11 cellular contexts compared by ENCODE assay signal in genomic region chr7:43679210-43680068, GRCh38. TPM values are rescaled to one million over a fixed set of nuclear protein-coding genes. Genes with fewer than 3 reads are reported as not detected.
DNase-seq lines count a peak whose midpoint lies in the region; ATAC-seq and TF ChIP-seq lines count a peak whose summit lies in the region.
"Had no signal": no experiment of that assay in that cellular context is flagged by ENCODE, and none has a peak within 500 bp of the region (broad histone marks: within the 10 kb centered on the region; RNA-seq: fewer than 3 reads in every experiment).

No MANE protein-coding gene starts in this region.

- peak overlapping the region; percentile 20 for H3K4me3 ChIP-seq in GM06990 (replicated peaks; ENCODE audit: low read depth, low read length)

- no peak overlapping the region for H3K4me3 Mint-ChIP-seq in activated CD8-positive, alpha-beta T cell treated with anti-CD3 and anti-CD28 coated beads, Interleukin-2, amount 10 ng/mL, durations not matched to agents 7 days and 5 days
- H3K4me3 Mint-ChIP-seq in naive thymus-derived CD8-positive, alpha-beta T cell = peak overlapping the region; percentile 1 to 64 (median 48)

- DNase-seq in GM06990 (ENCODE audit: extremely low read depth, insufficient read length) (peak; percentile 45), NCI-H146 (lab: John Stamatoyannopoulos, UW) (no peak), HUDEP-2 (lab: John Stamatoyannopoulos, UW; ENCODE audit: unreplicated experiment in 76 of 76) (no peak)
- no peak for DNase-seq in activated CD8-positive, alpha-beta T cell treated with anti-CD3 and anti-CD28 coated beads, Interleukin-2, amount 10 ng/mL, durations not matched to agents 7 days and 5 days
- DNase-seq in naive thymus-derived CD8-positive, alpha-beta T cell = peak in 2 of 10 donors; percentile 13 to 31
- no peak for DNase-seq in activated effector memory CD4-positive, alpha-beta T cell treated with anti-CD3 and anti-CD28 coated beads, Interleukin-2, amount 50 U/mL, for 16 hours
- DNase-seq: effector CD4-positive, alpha-beta T cell; glutamatergic neuron; NCI-H510A treated with DMSO at 0.1 percent for 48 hours had no signal

- no peaks in the 10 kb centered on the region for H3K36me3 ChIP-seq in GM06990 (ENCODE audit: control insufficient read depth, insufficient read depth, low read length)

- peak overlapping the region; percentile 33 for H3K27ac Mint-ChIP-seq in activated CD8-positive, alpha-beta T cell treated with anti-CD3 and anti-CD28 coated beads, Interleukin-2, amount 10 ng/mL, durations not matched to agents 7 days and 5 days
- peak overlapping the region; percentile 47 to 94 (median 82) for H3K27ac Mint-ChIP-seq in naive thymus-derived CD8-positive, alpha-beta T cell

- TF ChIP-seq CTCF in GM06990 (IDR thresholded peaks at IDR 0.05; ENCODE audit: insufficient read depth, low read length, poor library complexity, severe bottlenecking) = no peak

- POLR2A ChIA-PET in activated CD8-positive, alpha-beta T cell treated with anti-CD3 and anti-CD28 coated beads, Interleukin-2, amount 10 ng/mL, durations not matched to agents 7 days and 5 days (lab: Charles Lee) = interaction anchor here (1.7 kb wide), 1 partner anchor 97 kb away, joined by 5 read pairs; the partner anchor contains the start of gene STK17A
- POLR2A ChIA-PET in naive thymus-derived CD8-positive, alpha-beta T cell (lab: Charles Lee) = interaction anchor here (0.7 to 1.9 kb wide), 6 partner anchors 10 to 97 kb away, joined by 4 to 9 read pairs (median 6); partner anchors contain the start of gene STK17A

- peaks cover 37% of the 10 kb centered on the region for H3K4me1 Mint-ChIP-seq in activated CD8-positive, alpha-beta T cell treated with anti-CD3 and anti-CD28 coated beads, Interleukin-2, amount 10 ng/mL, durations not matched to agents 7 days and 5 days (ENCODE audit: low read depth)
- peaks cover 34 to 84% (median 72%) of the 10 kb centered on the region in 4 donors for H3K4me1 Mint-ChIP-seq in naive thymus-derived CD8-positive, alpha-beta T cell

- CTCF ChIA-PET in activated CD8-positive, alpha-beta T cell treated with anti-CD3 and anti-CD28 coated beads, Interleukin-2, amount 10 ng/mL, durations not matched to agents 7 days and 5 days (lab: Charles Lee) = interaction anchor here (1.0 to 1.7 kb wide), 6 partner anchors 9 to 97 kb away, joined by 3 to 7 read pairs (median 4); partner anchors contain the start of gene STK17A

- no peaks in the 10 kb centered on the region for H3K9me3 Mint-ChIP-seq in activated CD8-positive, alpha-beta T cell treated with anti-CD3 and anti-CD28 coated beads, Interleukin-2, amount 10 ng/mL, durations not matched to agents 7 days and 5 days (ENCODE audit: insufficient read depth)
- peaks cover 0 to 2% (median 0%) of the 10 kb centered on the region in 9 donors for H3K9me3 Mint-ChIP-seq in naive thymus-derived CD8-positive, alpha-beta T cell

- H3K36me3 Mint-ChIP-seq in activated CD8-positive, alpha-beta T cell treated with anti-CD3 and anti-CD28 coated beads, Interleukin-2, amount 10 ng/mL, durations not matched to agents 7 days and 5 days (ENCODE audit: low read depth) = peaks cover 32% of the 10 kb centered on the region
- peaks cover 0 to 10% (median 2%) of the 10 kb centered on the region in 3 donors for H3K36me3 Mint-ChIP-seq in naive thymus-derived CD8-positive, alpha-beta T cell

- H3K27me3 Mint-ChIP-seq in activated CD8-positive, alpha-beta T cell treated with anti-CD3 and anti-CD28 coated beads, Interleukin-2, amount 10 ng/mL, durations not matched to agents 7 days and 5 days (ENCODE audit: low read depth) = no peaks in the 10 kb centered on the region
- H3K27me3 Mint-ChIP-seq in naive thymus-derived CD8-positive, alpha-beta T cell = no peaks in the 10 kb centered on the region

- ATAC-seq in GM21723 (IDR thresholded peaks at IDR 0.05; ENCODE audit: unreplicated experiment) (peak; percentile 55), HG03139 (IDR thresholded peaks at IDR 0.05; ENCODE audit: unreplicated experiment) (no peak)
- ATAC-seq in activated CD8-positive, alpha-beta T cell treated with anti-CD3 and anti-CD28 coated beads, Interleukin-2, amount 10 ng/mL, durations not matched to agents 7 days and 5 days = peak; percentile 39
- ATAC-seq in naive thymus-derived CD8-positive, alpha-beta T cell = peak; percentile 43 to 62

- no peaks in the 10 kb centered on the region for H3K27me3 ChIP-seq in GM06990 (replicated peaks; ENCODE audit: control insufficient read depth, insufficient read depth, low read length)

RNA-seq across cellular contexts. Expression of gene COA1, which starts 49.9 kb away (rescaled TPM):
- 10 to 100 TPM; 52.0 to 52.7 TPM for total RNA-seq in activated CD8-positive, alpha-beta T cell treated with anti-CD3 and anti-CD28 coated beads, Interleukin-2, amount 10 ng/mL, durations not matched to agents 7 days and 5 days
- total RNA-seq in naive thymus-derived CD8-positive, alpha-beta T cell = 100 to 1,000 TPM; 215 to 219 TPM
- 100 to 1,000 TPM; 102 to 121 (median 104) TPM for polyA plus RNA-seq in naive thymus-derived CD8-positive, alpha-beta T cell

Comparison
In these comparisons a context has a peak if more than half of its experiments do, and no peak if none do; other contexts are left out.
1. RNA of gene COA1, which starts 49.9 kb away (total RNA-seq): 215 to 219 TPM in naive thymus-derived CD8-positive, alpha-beta T cell; 52.0 to 52.7 TPM in activated CD8-positive, alpha-beta T cell treated with anti-CD3 and anti-CD28 coated beads, Interleukin-2, amount 10 ng/mL, durations not matched to agents 7 days and 5 days; every median in the first group is over 4 times any median in the second.